Comparison of ENCODE assay signal across 12 cellular contexts in the genomic region with DNA sequence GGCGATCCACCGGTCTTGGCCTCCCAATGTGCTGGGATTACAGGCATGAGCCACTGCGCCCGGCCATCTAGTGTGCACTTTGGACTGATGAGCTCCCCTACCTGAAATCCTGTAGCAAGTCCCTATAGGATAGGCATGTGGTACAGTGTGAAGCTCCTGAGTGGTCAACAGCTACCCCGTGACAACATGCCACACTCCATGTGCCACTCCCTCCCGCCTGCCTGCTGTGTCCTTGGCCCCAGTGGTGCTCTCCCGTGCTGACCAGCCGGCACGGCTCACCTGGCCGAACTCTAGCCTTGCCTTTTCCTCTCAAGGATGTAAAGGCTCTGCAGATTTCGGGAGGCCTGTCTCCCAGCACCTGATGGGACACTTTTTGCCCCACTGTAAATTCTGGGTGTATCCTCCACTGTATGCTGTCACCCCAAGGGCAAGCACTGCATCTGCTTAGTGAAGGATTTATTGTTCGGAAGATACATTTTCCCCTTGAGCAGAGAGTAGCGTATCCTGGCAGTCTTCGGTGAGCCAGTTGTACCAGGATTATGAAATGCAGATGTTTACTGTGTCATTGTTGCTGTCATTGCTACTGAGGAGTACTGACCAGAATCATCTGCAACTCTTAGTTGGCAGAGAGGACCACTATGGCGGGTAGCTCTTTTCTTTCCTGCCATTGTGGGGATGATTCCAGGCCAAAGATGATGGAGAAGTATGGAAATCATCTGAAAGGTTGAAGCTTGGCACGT.
DNase-seq lines count a peak whose midpoint lies in the region; ATAC-seq and TF ChIP-seq lines count a peak whose summit lies in the region.
"Had no signal": no experiment of that assay in that cellular context is flagged by ENCODE, and none has a peak within 500 bp of the region (broad histone marks: within the 10 kb centered on the region; RNA-seq: fewer than 3 reads in every experiment).

No MANE protein-coding gene starts in this region.

- no peak overlapping the region for H4K91ac ChIP-seq in neuronal stem cell (ENCODE audit: low read depth, low read length, poor library complexity)

- no peak for TF ChIP-seq CTCF in mucosa of descending colon (IDR thresholded peaks at IDR 0.05)

- H3K4me3 ChIP-seq in mucosa of descending colon (no peak overlapping the region), neuronal stem cell (ENCODE audit: low read length in 2 of 2) (no peak overlapping the region)

- no peaks in the 10 kb centered on the region for H3K27me3 ChIP-seq in neuronal stem cell (ENCODE audit: control insufficient read depth in 3 of 3, insufficient read depth in 3 of 3, low read depth in 1 of 3, low read length in 3 of 3)

- peaks cover 21 to 54% (median 28%) of the 10 kb centered on the region in 3 donors for H3K4me1 Mint-ChIP-seq in naive B cell

- no peak overlapping the region for H2BK5ac ChIP-seq in neuronal stem cell (ENCODE audit: low read length)

- H3K27ac ChIP-seq in neuronal stem cell (replicated peaks; ENCODE audit: low read length), result no peak overlapping the region

- H3K27ac Mint-ChIP-seq in activated naive CD4-positive, alpha-beta T cell treated with anti-CD3 and anti-CD28 coated beads, Interleukin-2, amount 50 U/mL, for 72 hours, result no peak overlapping the region
- peak overlapping the region in 4 of 6 donors; percentile 6 to 40 (median 16) for H3K27ac Mint-ChIP-seq in naive B cell
- H3K27ac Mint-ChIP-seq: activated CD4-positive, alpha-beta memory T cell treated with anti-CD3 and anti-CD28 coated beads, Interleukin-2, amount 10 ng/mL, durations not matched to agents 7 days and 5 days had no signal

- H2AFZ ChIP-seq in neuronal stem cell (ENCODE audit: low read length), result no peak overlapping the region

- peaks cover 8% of the 10 kb centered on the region for H3K79me1 ChIP-seq in neuronal stem cell (ENCODE audit: low read depth, low read length)

- no peak overlapping the region for H4K8ac ChIP-seq in neuronal stem cell (ENCODE audit: low read depth, low read length)

- WGBS in neuronal stem cell (ENCODE audit: extremely low coverage in 2 of 2, insufficient read length in 2 of 2, insufficient replicate concordance in 1 of 2), 2 donors, result no CpG with 5 or more reads among the region's 16 CpGs

- no peak overlapping the region for H3K4me2 ChIP-seq in neuronal stem cell (ENCODE audit: insufficient read depth, low read length, poor library complexity, severe bottlenecking)

- no peaks in the 10 kb centered on the region for H3K36me3 ChIP-seq in mucosa of descending colon (ENCODE audit: low read depth)
- peaks cover 9 to 49% of the 10 kb centered on the region in 2 donors for H3K36me3 ChIP-seq in neuronal stem cell (replicated peaks in 1 of 2; ENCODE audit: control insufficient read depth in 2 of 2, insufficient read depth in 2 of 2, low read length in 2 of 2)

- peaks cover 3 to 11% of the 10 kb centered on the region in 2 donors for H3K9me3 Mint-ChIP-seq in activated naive CD4-positive, alpha-beta T cell treated with anti-CD3 and anti-CD28 coated beads, Interleukin-2, amount 50 U/mL, for 72 hours
- peaks cover 6 to 17% (median 10%) of the 10 kb centered on the region in 7 donors for H3K9me3 Mint-ChIP-seq in naive B cell

- peaks cover 25 to 32% of the 10 kb centered on the region in 2 donors for H3K36me3 Mint-ChIP-seq in activated naive CD4-positive, alpha-beta T cell treated with anti-CD3 and anti-CD28 coated beads, Interleukin-2, amount 50 U/mL, for 72 hours
- H3K36me3 Mint-ChIP-seq in naive B cell, result peaks cover 14 to 20% of the 10 kb centered on the region in 2 donors

- H2BK12ac ChIP-seq in neuronal stem cell (ENCODE audit: low read length), result no peak overlapping the region

- H3K14ac ChIP-seq in neuronal stem cell (ENCODE audit: low read length), result no peak overlapping the region

- peaks cover 9% of the 10 kb centered on the region for H3K4me1 ChIP-seq in mucosa of descending colon (ENCODE audit: low read depth)
- H3K4me1 ChIP-seq in neuronal stem cell (ENCODE audit: control insufficient read depth in 2 of 2, insufficient read depth in 1 of 2, low read depth in 1 of 2, low read length in 2 of 2), result peaks cover 5 to 15% of the 10 kb centered on the region in 2 donors

- no peak overlapping the region for H2BK120ac ChIP-seq in neuronal stem cell (ENCODE audit: low read depth, low read length)

- H3K18ac ChIP-seq in neuronal stem cell (ENCODE audit: low read length), result no peak overlapping the region

- DNase-seq in AG20443 (ENCODE audit: low spot score) (peak; percentile 38), naive B cell (no peak), mucosa of descending colon (no peak), occipital lobe (lab: John Stamatoyannopoulos, UW) (no peak), NCI-H1694 treated with DMSO at 0.1 percent for 48 hours (lab: John Stamatoyannopoulos, UW) (no peak), neuronal stem cell (ENCODE audit: low spot score) (no peak)
- no peak for DNase-seq in activated naive CD4-positive, alpha-beta T cell treated with anti-CD3 and anti-CD28 coated beads, Interleukin-2, amount 50 U/mL, for 72 hours (ENCODE audit: low spot score in 2 of 2)
- DNase-seq: activated CD4-positive, alpha-beta memory T cell treated with anti-CD3 and anti-CD28 coated beads, Interleukin-2, amount 10 ng/mL, durations not matched to agents 7 days and 5 days; midbrain; MV-4-11; OCI-M1 had no signal

- ATAC-seq in GM18907 (IDR thresholded peaks at IDR 0.05; ENCODE audit: unreplicated experiment), result peak; percentile 10
- ATAC-seq in activated naive CD4-positive, alpha-beta T cell treated with anti-CD3 and anti-CD28 coated beads, Interleukin-2, amount 50 U/mL, for 72 hours, result peak; percentile 24 to 45
- no peak for ATAC-seq in naive B cell (ENCODE audit: low read depth in 2 of 2)
- no peak for ATAC-seq in mucosa of descending colon

- H2BK15ac ChIP-seq in neuronal stem cell (ENCODE audit: low read length), result no peak overlapping the region

- no peak overlapping the region for H3K23ac ChIP-seq in neuronal stem cell (ENCODE audit: low read depth, low read length, poor library complexity)

- H3K9me3 ChIP-seq in mucosa of descending colon (no peaks in the 10 kb centered on the region), neuronal stem cell (replicated peaks in 1 of 2; ENCODE audit: control insufficient read depth in 2 of 2, insufficient read depth in 1 of 2, low read depth in 1 of 2, low read length in 2 of 2) (peaks cover 2 to 25% of the 10 kb centered on the region in 2 donors)

- intact Hi-C loops in mucosa of descending colon (cut with DNase I, micrococcal nuclease), result no loop called here

- H3K9ac ChIP-seq in neuronal stem cell (ENCODE audit: low read depth, low read length, poor library complexity), result no peak overlapping the region

- no peak overlapping the region for H3K4ac ChIP-seq in neuronal stem cell (ENCODE audit: low read length)

- H3K27me3 Mint-ChIP-seq in naive B cell, result no peaks in the 10 kb centered on the region
- H3K27me3 Mint-ChIP-seq: activated CD4-positive, alpha-beta memory T cell treated with anti-CD3 and anti-CD28 coated beads, Interleukin-2, amount 10 ng/mL, durations not matched to agents 7 days and 5 days had no signal

- H3K4me3 Mint-ChIP-seq in naive B cell, result peak overlapping the region in 3 of 8 donors; percentile 32 to 48 (median 43)
- H3K4me3 Mint-ChIP-seq: activated CD4-positive, alpha-beta memory T cell treated with anti-CD3 and anti-CD28 coated beads, Interleukin-2, amount 10 ng/mL, durations not matched to agents 7 days and 5 days had no signal

- H2AK5ac ChIP-seq in neuronal stem cell (ENCODE audit: low read depth, low read length), result no peak overlapping the region

Comparison
In these comparisons a context has a peak if more than half of its experiments do, and no peak if none do; other contexts are left out.
1. ATAC-seq: peak in GM18907 (single experiment) and activated naive CD4-positive, alpha-beta T cell treated with anti-CD3 and anti-CD28 coated beads, Interleukin-2, amount 50 U/mL, for 72 hours (2 of 2); none in naive B cell (0 of 2) and mucosa of descending colon (single experiment).
2. H3K27ac Mint-ChIP-seq: peak in naive B cell (4 of 6); none in activated naive CD4-positive, alpha-beta T cell treated with anti-CD3 and anti-CD28 coated beads, Interleukin-2, amount 50 U/mL, for 72 hours (0 of 2).